ENCODE assay signal across 1 cellular context in genomic region chr22:30575011-30575671, GRCh38.
A peak's percentile ranks its signal among the peaks of the same experiment; 100 is the strongest.
TF ChIP-seq lines count a peak whose summit lies in the region.

No MANE protein-coding gene starts in this region.

TF ChIP-seq in HepG2, 621 proteins besides CTCF, POLR2A, EP300 and RAD21:
- TF ChIP-seq ZBTB44 (CRISPR knock-in tag; IDR thresholded peaks at IDR 0.05) (no peak), SRSF4 (IDR thresholded peaks at IDR 0.05; ENCODE audit: low read depth, low read length, poor library complexity, severe bottlenecking) (no peak), ZNF326 (CRISPR knock-in tag; IDR thresholded peaks at IDR 0.05; ENCODE audit: borderline replicate concordance) (no peak), GATAD2A (CRISPR knock-in tag; IDR thresholded peaks at IDR 0.05) (no peak), TFAP4 (IDR thresholded peaks at IDR 0.05; ENCODE audit: borderline replicate concordance, low read depth) (peak; percentile 27; the same call in 1 of the 2 replicates), ZBTB49 (CRISPR knock-in tag; IDR thresholded peaks at IDR 0.05; ENCODE audit: borderline replicate concordance) (no peak), BATF2 (CRISPR knock-in tag; IDR thresholded peaks at IDR 0.05) (no peak), ATF7-NPFF (CRISPR knock-in tag; IDR thresholded peaks at IDR 0.05; ENCODE audit: low read depth) (no peak), ZNF234 (CRISPR knock-in tag; conservative IDR thresholded peaks at IDR 0.05) (no peak), RBM22 (optimal IDR thresholded peaks at IDR 0.05; ENCODE audit: low read length) (peak; percentile 48), HES4 (CRISPR knock-in tag; IDR thresholded peaks at IDR 0.05; ENCODE audit: borderline replicate concordance) (peak; percentile 54; the same call in 1 of the 2 replicates), MYPOP (CRISPR knock-in tag; IDR thresholded peaks at IDR 0.05) (0 out of 2 replicates have a peak, but pooled peaks have one; percentile 51), ZNF569 (CRISPR knock-in tag; IDR thresholded peaks at IDR 0.05; ENCODE audit: borderline replicate concordance) (no peak), ZNF784 (CRISPR knock-in tag; IDR thresholded peaks at IDR 0.05; ENCODE audit: borderline replicate concordance) (no peak), AGO2 (optimal IDR thresholded peaks at IDR 0.05; ENCODE audit: low read depth, low read length) (peak; percentile 75), ZNF547 (CRISPR knock-in tag; IDR thresholded peaks at IDR 0.05) (0 out of 2 replicates have a peak, but pooled peaks have one; percentile 11), ZFX (CRISPR knock-in tag; IDR thresholded peaks at IDR 0.05; ENCODE audit: low read depth) (0 out of 2 replicates have a peak, but pooled peaks have one; percentile 7), ZNF24 (IDR thresholded peaks at IDR 0.05) (no peak), KAT7 (CRISPR knock-in tag; IDR thresholded peaks at IDR 0.05; ENCODE audit: borderline replicate concordance) (no peak), GLMP (CRISPR knock-in tag; IDR thresholded peaks at IDR 0.05; ENCODE audit: borderline replicate concordance) (no peak), ZNF546 (CRISPR knock-in tag; conservative IDR thresholded peaks at IDR 0.05) (no peak), ZKSCAN1 (IDR thresholded peaks at IDR 0.05; ENCODE audit: low read length) (no peak), SAP130 (CRISPR knock-in tag; IDR thresholded peaks at IDR 0.05; ENCODE audit: low read depth) (0 out of 2 replicates have a peak, but pooled peaks have one; percentile 12), PATZ1 (CRISPR knock-in tag; IDR thresholded peaks at IDR 0.05) (no peak), CREB3 (CRISPR knock-in tag; IDR thresholded peaks at IDR 0.05) (no peak), ZNF883 (CRISPR knock-in tag; IDR thresholded peaks at IDR 0.05; ENCODE audit: not compliant biosample characterization) (no peak), SALL2 (CRISPR knock-in tag; IDR thresholded peaks at IDR 0.05) (no peak), KLF13 (CRISPR knock-in tag; IDR thresholded peaks at IDR 0.05) (no peak), SMC3 (IDR thresholded peaks at IDR 0.05; ENCODE audit: low read length) (no peak; the same call in 1 of the 2 replicates), CEBPZ (IDR thresholded peaks at IDR 0.05; ENCODE audit: low read length) (no peak), LBX2 (CRISPR knock-in tag; IDR thresholded peaks at IDR 0.05; ENCODE audit: borderline replicate concordance) (no peak), ZSCAN9 (CRISPR knock-in tag; IDR thresholded peaks at IDR 0.05; ENCODE audit: borderline replicate concordance) (no peak), ZNF280D (CRISPR knock-in tag; IDR thresholded peaks at IDR 0.05) (no peak), MAZ (IDR thresholded peaks at IDR 0.05; ENCODE audit: borderline replicate concordance, low read depth, low read length) (no peak), MAZ (CRISPR knock-in tag; IDR thresholded peaks at IDR 0.05; ENCODE audit: low read depth) (no peak), ZNF512 (CRISPR knock-in tag; IDR thresholded peaks at IDR 0.05) (no peak), HNRNPL (IDR thresholded peaks at IDR 0.05; ENCODE audit: low read depth, low read length) (peak; percentile 19; the same call in 1 of the 2 replicates)
